21 cellular contexts compared by ENCODE assay signal in genomic region chr9:33105939-33106338, GRCh38. TPM values are rescaled to one million over a fixed set of nuclear protein-coding genes. Genes with fewer than 3 reads are reported as not detected.
A peak's percentile ranks its signal among the peaks of the same experiment; 100 is the strongest.
DNase-seq lines count a peak whose midpoint lies in the region; ATAC-seq, FAIRE-seq and TF ChIP-seq lines count a peak whose summit lies in the region.
"Had no signal": no experiment of that assay in that cellular context is flagged by ENCODE, and none has a peak within 500 bp of the region (broad histone marks: within the 10 kb centered on the region; RNA-seq: fewer than 3 reads in every experiment).

No MANE protein-coding gene starts in this region.

- BruUV-seq in MCF 10A (replicated peaks; lab: Mats Ljungman, UMichigan): no TSS peak

- no peak overlapping the region for H2AFZ ChIP-seq in astrocyte (ENCODE audit: low read depth, low read length)

- H4K20me1 ChIP-seq in astrocyte (ENCODE audit: insufficient read depth, low read length): no peaks in the 10 kb centered on the region

- H3K4me1 Mint-ChIP-seq in MCF 10A (ENCODE audit: insufficient read depth, unreplicated experiment) (peaks cover 49% of the 10 kb centered on the region), astrocyte (ENCODE audit: low read depth, unreplicated experiment) (peaks cover 57% of the 10 kb centered on the region)
- H3K4me1 Mint-ChIP-seq in stimulated activated effector memory CD8-positive, alpha-beta T cell treated with anti-CD3 and anti-CD28 coated beads, Interleukin-12 subunit alpha, Interleukin-12 subunit beta, amount 100 ng/mL, for 72 hours: peaks cover 20% of the 10 kb centered on the region
- H3K4me1 Mint-ChIP-seq: activated naive CD8-positive, alpha-beta T cell treated with anti-CD3 and anti-CD28 coated beads, Interleukin-2, amount 10 ng/mL, durations not matched to agents 7 days and 5 days had no signal

- H3K4me3 ChIP-seq in breast epithelium (no peak overlapping the region), astrocyte (ENCODE audit: insufficient read depth, low read depth, low read length) (no peak overlapping the region), mesendoderm (ENCODE audit: low read length) (no peak overlapping the region)
- H3K4me3 ChIP-seq: BLaER1 treated with 17β-estradiol and CSF1 and Interleukin-3, amounts not matched to agents 10 nM and 100 nM; vagina had no signal

- no peak for FAIRE-seq in astrocyte (lab: Jason Lieb, UNC)

- H3K79me1 ChIP-seq in mesendoderm (ENCODE audit: low read length): no peaks in the 10 kb centered on the region

- no peak overlapping the region for H2AK5ac ChIP-seq in mesendoderm (ENCODE audit: low read length)

- no peaks in the 10 kb centered on the region for H3K27me3 ChIP-seq in breast epithelium
- H3K27me3 ChIP-seq in astrocyte (ENCODE audit: insufficient read depth, low read length): no peaks in the 10 kb centered on the region
- no peaks in the 10 kb centered on the region for H3K27me3 ChIP-seq in mesendoderm (ENCODE audit: insufficient read depth, low read length, poor library complexity)
- H3K27me3 ChIP-seq: BLaER1 treated with 17β-estradiol and CSF1 and Interleukin-3, amounts not matched to agents 10 nM and 100 nM; vagina had no signal

- no peaks in the 10 kb centered on the region for H3K9me3 Mint-ChIP-seq in MCF 10A (ENCODE audit: unreplicated experiment)
- H3K9me3 Mint-ChIP-seq in astrocyte (ENCODE audit: unreplicated experiment): peaks cover 2% of the 10 kb centered on the region
- H3K9me3 Mint-ChIP-seq in stimulated activated effector memory CD8-positive, alpha-beta T cell treated with anti-CD3 and anti-CD28 coated beads, Interleukin-12 subunit alpha, Interleukin-12 subunit beta, amount 100 ng/mL, for 72 hours: no peaks in the 10 kb centered on the region
- H3K9me3 Mint-ChIP-seq: activated naive CD8-positive, alpha-beta T cell treated with anti-CD3 and anti-CD28 coated beads, Interleukin-2, amount 10 ng/mL, durations not matched to agents 7 days and 5 days; activated T-helper 1 cell treated with anti-CD3 and anti-CD28 coated beads, Interleukin-12 subunit alpha, Interleukin-12 subunit beta, Interleukin-2, Interleukin-4 antibody, amounts not matched to agents 30 ng/mL and 10 ng/mL and 1 ng/mL, durations not matched to agents 14 hours and 24 hours and 36 hours; memory B cell had no signal

- DNase-seq in MCF 10A (ENCODE audit: unreplicated experiment) (no peak), breast epithelium (ENCODE audit: low spot score in 2 of 2) (no peak), astrocyte (ENCODE audit: low read depth) (no peak), mesendoderm (no peak), pons (ENCODE audit: low spot score) (no peak), occipital lobe (lab: John Stamatoyannopoulos, UW) (no peak)
- no peak for DNase-seq in stimulated activated effector memory CD8-positive, alpha-beta T cell treated with anti-CD3 and anti-CD28 coated beads, Interleukin-12 subunit alpha, Interleukin-12 subunit beta, amount 100 ng/mL, for 72 hours (ENCODE audit: low spot score in 2 of 2)
- DNase-seq: activated CD4-positive, alpha-beta T cell treated with anti-CD3 and anti-CD28 coated beads for 1 hour; activated naive CD8-positive, alpha-beta T cell treated with anti-CD3 and anti-CD28 coated beads, Interleukin-2, amount 10 ng/mL, durations not matched to agents 7 days and 5 days; H7; Kasumi-1; naive thymus-derived CD8-positive, alpha-beta T cell; NCI-H2107; NCI-H510A treated with DMSO at 0.1 percent for 48 hours; stimulated activated CD4-positive, alpha-beta T cell treated with anti-CD3 and anti-CD28 coated beads, Interleukin-4, amount 100 ng/mL, for 4 hours; SW 1271 had no signal

- no peak for TF ChIP-seq CTCF in MCF 10A (IDR thresholded peaks at IDR 0.05; ENCODE audit: unreplicated experiment)
- TF ChIP-seq CTCF in breast epithelium (IDR thresholded peaks at IDR 0.05): no peak
- TF ChIP-seq CTCF in astrocyte (IDR thresholded peaks at IDR 0.05; ENCODE audit: insufficient read depth, low read depth, low read length): no peak

- intact Hi-C loops in MCF 10A (cut with micrococcal nuclease): no loop called here
- intact Hi-C loops in breast epithelium (cut with DNase I; ENCODE audit: low total_unique reads): no loop called here

- no peak overlapping the region for H2BK15ac ChIP-seq in mesendoderm (replicated peaks; ENCODE audit: low read depth)

- H3K36me3 ChIP-seq in breast epithelium (no peaks in the 10 kb centered on the region), astrocyte (ENCODE audit: insufficient read depth, low read length) (no peaks in the 10 kb centered on the region), mesendoderm (ENCODE audit: control insufficient read depth, insufficient read depth, low read length) (no peaks in the 10 kb centered on the region)

- H3K4me1 ChIP-seq in breast epithelium (peaks cover 0 to 20% of the 10 kb centered on the region in 2 donors), astrocyte (ENCODE audit: insufficient read depth, low read length) (peaks cover 30% of the 10 kb centered on the region), mesendoderm (ENCODE audit: control insufficient read depth, low read depth, low read length) (peaks cover 3% of the 10 kb centered on the region)

- no peak overlapping the region for H4K5ac ChIP-seq in mesendoderm (ENCODE audit: low read length)

- ATAC-seq in stimulated activated effector memory CD8-positive, alpha-beta T cell treated with anti-CD3 and anti-CD28 coated beads, Interleukin-12 subunit alpha, Interleukin-12 subunit beta, amount 100 ng/mL, for 72 hours: no peak
- ATAC-seq in HG02884 (IDR thresholded peaks at IDR 0.05; ENCODE audit: unreplicated experiment): no peak
- ATAC-seq: naive thymus-derived CD8-positive, alpha-beta T cell had no signal

- no peak overlapping the region for H3K56ac ChIP-seq in mesendoderm (ENCODE audit: low read length)

- no peaks in the 10 kb centered on the region for H3K9me3 ChIP-seq in breast epithelium
- H3K9me3 ChIP-seq in astrocyte (ENCODE audit: insufficient read depth, low read depth, low read length): no peaks in the 10 kb centered on the region
- H3K9me3 ChIP-seq: BLaER1 treated with 17β-estradiol and CSF1 and Interleukin-3, amounts not matched to agents 10 nM and 100 nM; vagina had no signal

- H3K27me3 Mint-ChIP-seq in MCF 10A (ENCODE audit: insufficient read depth, unreplicated experiment) (no peaks in the 10 kb centered on the region), astrocyte (ENCODE audit: low read depth, unreplicated experiment) (no peaks in the 10 kb centered on the region)
- H3K27me3 Mint-ChIP-seq: activated naive CD8-positive, alpha-beta T cell treated with anti-CD3 and anti-CD28 coated beads, Interleukin-2, amount 10 ng/mL, durations not matched to agents 7 days and 5 days; memory B cell; naive thymus-derived CD8-positive, alpha-beta T cell had no signal

- no peak overlapping the region for H2BK5ac ChIP-seq in mesendoderm (ENCODE audit: low read length)

- H3K9ac ChIP-seq in astrocyte (ENCODE audit: low read length): no peak overlapping the region
- H3K9ac ChIP-seq in mesendoderm (ENCODE audit: low read length): no peak overlapping the region
- H3K9ac ChIP-seq: BLaER1 treated with 17β-estradiol and CSF1 and Interleukin-3, amounts not matched to agents 10 nM and 100 nM had no signal

- H3K36me3 Mint-ChIP-seq in MCF 10A (ENCODE audit: insufficient read depth, unreplicated experiment): peaks cover 69% of the 10 kb centered on the region
- H3K36me3 Mint-ChIP-seq in astrocyte (ENCODE audit: low read depth, unreplicated experiment): peaks cover 5% of the 10 kb centered on the region
- H3K36me3 Mint-ChIP-seq in stimulated activated effector memory CD8-positive, alpha-beta T cell treated with anti-CD3 and anti-CD28 coated beads, Interleukin-12 subunit alpha, Interleukin-12 subunit beta, amount 100 ng/mL, for 72 hours: peaks cover 38% of the 10 kb centered on the region
- H3K36me3 Mint-ChIP-seq: activated naive CD8-positive, alpha-beta T cell treated with anti-CD3 and anti-CD28 coated beads, Interleukin-2, amount 10 ng/mL, durations not matched to agents 7 days and 5 days had no signal

- TF ChIP-seq POLR2A in breast epithelium (IDR thresholded peaks at IDR 0.05): no peak

- H3K4ac ChIP-seq in mesendoderm (ENCODE audit: low read depth, low read length): no peak overlapping the region

- peak overlapping the region; percentile 2 for H3K4me2 ChIP-seq in astrocyte (ENCODE audit: low read length)
- H3K4me2 ChIP-seq in mesendoderm (ENCODE audit: low read length): no peak overlapping the region

- no peak overlapping the region for H2BK120ac ChIP-seq in mesendoderm (ENCODE audit: low read depth, low read length)

- H3K27ac ChIP-seq in breast epithelium (peak overlapping the region in 1 of 2 donors; percentile 88), astrocyte (ENCODE audit: low read depth, low read length) (peak overlapping the region; percentile 81), mesendoderm (ENCODE audit: low read depth, low read length) (peak overlapping the region; percentile 17)
- H3K27ac ChIP-seq: BLaER1 treated with 17β-estradiol and CSF1 and Interleukin-3, amounts not matched to agents 10 nM and 100 nM had no signal

- H3K18ac ChIP-seq in mesendoderm (ENCODE audit: low read length): no peak overlapping the region

- H3K23ac ChIP-seq in mesendoderm (ENCODE audit: low read length): no peak overlapping the region

- H3K4me3 Mint-ChIP-seq in MCF 10A (ENCODE audit: unreplicated experiment) (no peak overlapping the region), astrocyte (ENCODE audit: unreplicated experiment) (no peak overlapping the region)
- no peak overlapping the region for H3K4me3 Mint-ChIP-seq in stimulated activated effector memory CD8-positive, alpha-beta T cell treated with anti-CD3 and anti-CD28 coated beads, Interleukin-12 subunit alpha, Interleukin-12 subunit beta, amount 100 ng/mL, for 72 hours
- H3K4me3 Mint-ChIP-seq: activated naive CD8-positive, alpha-beta T cell treated with anti-CD3 and anti-CD28 coated beads, Interleukin-2, amount 10 ng/mL, durations not matched to agents 7 days and 5 days; activated T-helper 1 cell treated with anti-CD3 and anti-CD28 coated beads, Interleukin-12 subunit alpha, Interleukin-12 subunit beta, Interleukin-2, Interleukin-4 antibody, amounts not matched to agents 30 ng/mL and 10 ng/mL and 1 ng/mL, durations not matched to agents 14 hours and 24 hours and 36 hours; memory B cell; naive thymus-derived CD8-positive, alpha-beta T cell had no signal

- no peak overlapping the region for H4K8ac ChIP-seq in mesendoderm (ENCODE audit: low read depth, low read length)

- H3K27ac Mint-ChIP-seq in MCF 10A (ENCODE audit: low read depth, unreplicated experiment) (peak overlapping the region; percentile 82), astrocyte (ENCODE audit: unreplicated experiment) (peak overlapping the region; percentile 99)
- H3K27ac Mint-ChIP-seq in stimulated activated effector memory CD8-positive, alpha-beta T cell treated with anti-CD3 and anti-CD28 coated beads, Interleukin-12 subunit alpha, Interleukin-12 subunit beta, amount 100 ng/mL, for 72 hours: peak overlapping the region; percentile 85
- H3K27ac Mint-ChIP-seq: activated naive CD8-positive, alpha-beta T cell treated with anti-CD3 and anti-CD28 coated beads, Interleukin-2, amount 10 ng/mL, durations not matched to agents 7 days and 5 days; activated T-helper 1 cell treated with anti-CD3 and anti-CD28 coated beads, Interleukin-12 subunit alpha, Interleukin-12 subunit beta, Interleukin-2, Interleukin-4 antibody, amounts not matched to agents 30 ng/mL and 10 ng/mL and 1 ng/mL, durations not matched to agents 14 hours and 24 hours and 36 hours had no signal

- POLR2A ChIA-PET in MCF 10A (lab: Yijun Ruan, JAX): interaction anchor here (1.0 kb wide), 1 partner anchor 60 kb away, joined by 4 read pairs; no protein-coding TSS in a partner anchor

- CTCF ChIA-PET in MCF 10A (lab: Yijun Ruan, JAX): interaction anchor here (0.7 kb wide), 1 partner anchor 113 kb away, joined by 3 read pairs; no protein-coding TSS in a partner anchor

- H3K79me2 ChIP-seq in astrocyte (ENCODE audit: insufficient read depth, low read length) (no peaks in the 10 kb centered on the region), mesendoderm (ENCODE audit: control insufficient read depth, insufficient read depth, low read length) (no peaks in the 10 kb centered on the region)

RNA-seq across cellular contexts. Expression of gene SMU1, which starts 29.5 kb away (rescaled TPM):
- 17.2 and 19.3 TPM in 2 replicates for total RNA-seq in MCF 10A (2022)
- 10 to 100 TPM; 19.8 to 22.1 (median 21.0) TPM for total RNA-seq in breast epithelium
- total RNA-seq in astrocyte: 21.5 and 22.9 TPM in 2 replicates
- polyA plus RNA-seq in mesendoderm (2013, experiment 1 of 2): 15.3 TPM
- polyA plus RNA-seq in mesendoderm (2013, experiment 2 of 2): 15.4 TPM
- 46.5 TPM for total RNA-seq in occipital lobe
